Comparison of ENCODE assay signal across 8 cellular contexts in the genomic region with DNA sequence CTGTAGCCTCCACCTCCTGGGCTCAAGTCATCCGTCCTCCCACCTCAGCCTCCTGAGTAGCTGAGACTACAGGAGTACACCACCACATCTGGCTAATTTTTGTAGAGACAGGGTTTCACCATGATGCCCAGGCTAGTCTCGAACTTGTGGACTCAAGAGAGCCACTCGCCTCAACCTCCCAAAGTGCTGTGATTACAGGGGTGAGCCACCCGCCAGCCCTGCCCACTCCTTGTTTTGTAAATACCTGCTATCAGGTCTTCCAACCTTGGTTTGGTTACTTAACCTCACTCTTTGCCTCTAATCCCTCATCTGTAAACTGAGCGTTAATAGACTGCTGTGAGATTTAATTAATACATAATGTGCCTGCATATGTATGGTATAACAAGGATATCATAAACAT. TPM values are rescaled to one million over a fixed set of nuclear protein-coding genes. Genes with fewer than 3 reads are reported as not detected.
A peak's percentile ranks its signal among the peaks of the same experiment; 100 is the strongest.
DNase-seq lines count a peak whose midpoint lies in the region; ATAC-seq and TF ChIP-seq lines count a peak whose summit lies in the region.

No MANE protein-coding gene starts in this region.

- H3K9me3 Mint-ChIP-seq in activated CD8-positive, alpha-beta memory T cell treated with anti-CD3 and anti-CD28 coated beads, Interleukin-2, amount 10 ng/mL, durations not matched to agents 7 days and 5 days (ENCODE audit: low read depth) = no peaks in the 10 kb centered on the region
- H3K9me3 Mint-ChIP-seq in activated naive CD8-positive, alpha-beta T cell (ENCODE audit: low read depth) = no peaks in the 10 kb centered on the region

- no peak for DNase-seq in activated CD8-positive, alpha-beta memory T cell treated with anti-CD3 and anti-CD28 coated beads, Interleukin-2, amount 10 ng/mL, durations not matched to agents 7 days and 5 days
- no peak for DNase-seq in activated CD8-positive, alpha-beta memory T cell treated with anti-CD3 and anti-CD28 coated beads, Interleukin-2, amount 50 U/mL, for 4 hours
- DNase-seq in kidney epithelial cell (ENCODE audit: low read depth) (no peak), suprapubic skin (ENCODE audit: low spot score in 2 of 2) (no peak), kidney glomerular epithelial cell (lab: John Stamatoyannopoulos, UW) (no peak), GOT3 (lab: John Stamatoyannopoulos, UW) (no peak)

- TF ChIP-seq POLR2A in suprapubic skin (IDR thresholded peaks at IDR 0.05) = no peak

- peaks cover 9% of the 10 kb centered on the region for H3K4me1 Mint-ChIP-seq in activated CD8-positive, alpha-beta memory T cell treated with anti-CD3 and anti-CD28 coated beads, Interleukin-2, amount 10 ng/mL, durations not matched to agents 7 days and 5 days
- peaks cover 14% of the 10 kb centered on the region for H3K4me1 Mint-ChIP-seq in activated naive CD8-positive, alpha-beta T cell (ENCODE audit: low read depth)

- TF ChIP-seq EP300 in suprapubic skin (IDR thresholded peaks at IDR 0.05) = no peak

- CTCF ChIA-PET in activated CD8-positive, alpha-beta memory T cell treated with anti-CD3 and anti-CD28 coated beads, Interleukin-2, amount 10 ng/mL, durations not matched to agents 7 days and 5 days (lab: Charles Lee) = no interaction called here

- peaks cover 71% of the 10 kb centered on the region for H3K27me3 Mint-ChIP-seq in activated CD8-positive, alpha-beta memory T cell treated with anti-CD3 and anti-CD28 coated beads, Interleukin-2, amount 10 ng/mL, durations not matched to agents 7 days and 5 days
- H3K27me3 Mint-ChIP-seq in activated naive CD8-positive, alpha-beta T cell = peaks cover 4% of the 10 kb centered on the region

- H3K4me3 Mint-ChIP-seq in activated CD8-positive, alpha-beta memory T cell treated with anti-CD3 and anti-CD28 coated beads, Interleukin-2, amount 10 ng/mL, durations not matched to agents 7 days and 5 days = peak overlapping the region; percentile 71
- H3K4me3 Mint-ChIP-seq in activated naive CD8-positive, alpha-beta T cell = peak overlapping the region; percentile 90

- H3K36me3 ChIP-seq in kidney epithelial cell (ENCODE audit: control insufficient read depth, insufficient read depth, low read length) (no peaks in the 10 kb centered on the region), suprapubic skin (no peaks in the 10 kb centered on the region)

- 81% methylated on average over 5 of the region's 5 CpGs for WGBS in suprapubic skin

- H3K9me3 ChIP-seq in suprapubic skin = no peaks in the 10 kb centered on the region

- H3K36me3 Mint-ChIP-seq in activated CD8-positive, alpha-beta memory T cell treated with anti-CD3 and anti-CD28 coated beads, Interleukin-2, amount 10 ng/mL, durations not matched to agents 7 days and 5 days = no peaks in the 10 kb centered on the region
- no peaks in the 10 kb centered on the region for H3K36me3 Mint-ChIP-seq in activated naive CD8-positive, alpha-beta T cell

- TF ChIP-seq CTCF in kidney epithelial cell (IDR thresholded peaks at IDR 0.05; ENCODE audit: insufficient read depth, low read length, poor library complexity, severe bottlenecking) (no peak), suprapubic skin (IDR thresholded peaks at IDR 0.05) (no peak)

- H3K27ac Mint-ChIP-seq in activated CD8-positive, alpha-beta memory T cell treated with anti-CD3 and anti-CD28 coated beads, Interleukin-2, amount 10 ng/mL, durations not matched to agents 7 days and 5 days = no peak overlapping the region
- peak overlapping the region; percentile 54 for H3K27ac Mint-ChIP-seq in activated naive CD8-positive, alpha-beta T cell

- peak overlapping the region; percentile 61 for H3K4me3 ChIP-seq in kidney epithelial cell (ENCODE audit: low read depth, low read length)
- H3K4me3 ChIP-seq in suprapubic skin = peak overlapping the region; percentile 75

- H3K27me3 ChIP-seq in kidney epithelial cell (ENCODE audit: control insufficient read depth, insufficient read depth, low read length) (no peaks in the 10 kb centered on the region), suprapubic skin (no peaks in the 10 kb centered on the region)

- H3K27ac ChIP-seq in suprapubic skin = peak overlapping the region; percentile 94

- ATAC-seq in activated CD8-positive, alpha-beta memory T cell treated with anti-CD3 and anti-CD28 coated beads, Interleukin-2, amount 10 ng/mL, durations not matched to agents 7 days and 5 days = no peak
- ATAC-seq in GM21360 (IDR thresholded peaks at IDR 0.05; ENCODE audit: unreplicated experiment) = no peak

- peaks cover 23% of the 10 kb centered on the region for H3K4me1 ChIP-seq in suprapubic skin

RNA-seq across cellular contexts. Expression of gene CNGA1, which starts 0.8 kb away (rescaled TPM):
- not detected for total RNA-seq in activated CD8-positive, alpha-beta memory T cell treated with anti-CD3 and anti-CD28 coated beads, Interleukin-2, amount 10 ng/mL, durations not matched to agents 7 days and 5 days
- 0.04 TPM in 1 of 2 replicates, not detected in the other for total RNA-seq in kidney epithelial cell
- total RNA-seq in suprapubic skin = 10 to 100 TPM in 1 of 4 donors, 1 to 10 TPM in 3; 1.7 to 12.5 (median 5.5) TPM

RNA-seq across cellular contexts. Expression of gene NIPAL1, which starts 0.9 kb away (rescaled TPM):
- 1 to 10 TPM in 1 of 2 experiments, under 1 TPM in 1; 0.35 to 1.4 TPM for total RNA-seq in activated CD8-positive, alpha-beta memory T cell treated with anti-CD3 and anti-CD28 coated beads, Interleukin-2, amount 10 ng/mL, durations not matched to agents 7 days and 5 days
- total RNA-seq in kidney epithelial cell (3.8 and 4.3 TPM in 2 replicates), suprapubic skin (10 to 100 TPM; 19.2 to 55.6 (median 27.2) TPM)
